Comparison of ENCODE assay signal across 8 cellular contexts in the genomic region with DNA sequence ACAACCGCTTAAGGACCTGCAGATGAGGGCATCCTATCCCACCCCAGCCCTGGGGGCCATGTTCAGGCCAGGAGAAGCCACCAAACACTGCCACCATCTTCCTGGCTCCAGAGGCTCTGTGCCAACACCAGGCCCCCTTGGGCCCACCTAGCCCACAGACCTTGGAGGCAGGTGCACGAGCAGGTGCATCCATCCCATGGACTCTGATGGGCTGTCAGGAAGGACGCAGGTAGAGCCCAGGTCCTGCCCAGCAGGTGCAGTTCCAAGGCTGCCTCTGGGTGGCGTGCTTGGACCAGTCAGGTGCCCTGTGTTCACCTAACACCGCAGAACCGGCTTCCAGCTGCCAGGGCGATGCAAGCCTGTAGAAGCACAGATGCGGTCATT. TPM values are rescaled to one million over a fixed set of nuclear protein-coding genes. Genes with fewer than 3 reads are reported as not detected.
DNase-seq lines count a peak whose midpoint lies in the region; ATAC-seq and TF ChIP-seq lines count a peak whose summit lies in the region.

No MANE protein-coding gene starts in this region.

- H3K36me3 ChIP-seq in BJ (ENCODE audit: control insufficient read depth, insufficient read depth, low read length): no peaks in the 10 kb centered on the region

- intact Hi-C loops in dorsolateral prefrontal cortex (cut with DNase I): loop anchor here (5.0 to 10.0 kb wide), 2 partner anchors 70 to 72 kb away; partner anchors contain the start of genes ATP5ME (in 2 of the 2) and MYL5 (in 2 of the 2)

- no peaks in the 10 kb centered on the region for H3K9me3 Mint-ChIP-seq in neural crest cell

- POLR2A ChIA-PET in BJ (lab: Charles Lee): no interaction called here

- ATAC-seq in GM19467 (IDR thresholded peaks at IDR 0.05; ENCODE audit: unreplicated experiment) (no peak), GM21390 (IDR thresholded peaks at IDR 0.05; ENCODE audit: unreplicated experiment) (no peak)

- DNase-seq in BJ (ENCODE audit: low read depth) (no peak), HuH-7 (ENCODE audit: low spot score) (peak; percentile 51), dorsolateral prefrontal cortex (peak in 8 of 10 donors; percentile 53 to 74 (median 62)), neural crest cell (ENCODE audit: low read depth, low spot score) (peak; percentile 40), amniotic stem cell (lab: John Stamatoyannopoulos, UW) (no peak)

- peaks cover 23% of the 10 kb centered on the region for H3K27me3 Mint-ChIP-seq in neural crest cell (ENCODE audit: low read depth)

- peak; percentile 30; the same call in 1 of the 2 replicates for TF ChIP-seq CTCF in BJ (IDR thresholded peaks at IDR 0.05; ENCODE audit: insufficient read depth, low read depth, low read length)
- peak; percentile 65 for TF ChIP-seq CTCF in VCaP (conservative IDR thresholded peaks at IDR 0.05)
- peak in 55 of 56 donors; percentile 25 to 79 (median 63) for TF ChIP-seq CTCF in dorsolateral prefrontal cortex (IDR thresholded peaks at IDR 0.05 in 54 of 56, conservative IDR thresholded peaks at IDR 0.05 in 2 of 56; ENCODE audit: low read depth in 1 of 56, partially characterized antibody in 56 of 56)
- peak; percentile 66 for TF ChIP-seq CTCF in neural crest cell (conservative IDR thresholded peaks at IDR 0.05)

- H3K27me3 ChIP-seq in BJ (ENCODE audit: control insufficient read depth, insufficient read depth, low read length) (no peaks in the 10 kb centered on the region), dorsolateral prefrontal cortex (no peaks in the 10 kb centered on the region)

- H3K27ac ChIP-seq in VCaP: no peak overlapping the region
- H3K27ac ChIP-seq in dorsolateral prefrontal cortex: no peak overlapping the region

- no peaks in the 10 kb centered on the region for H3K36me3 Mint-ChIP-seq in neural crest cell (ENCODE audit: low read depth)

- H3K4me3 Mint-ChIP-seq in neural crest cell: no peak overlapping the region

- H3K27ac Mint-ChIP-seq in neural crest cell (ENCODE audit: unreplicated experiment): no peak overlapping the region

- CTCF ChIA-PET in BJ (lab: Yijun Ruan, JAX): no interaction called here

- H3K4me3 ChIP-seq in BJ (ENCODE audit: low read depth, low read length) (no peak overlapping the region), dorsolateral prefrontal cortex (no peak overlapping the region)

- no peaks in the 10 kb centered on the region for H3K4me1 Mint-ChIP-seq in neural crest cell

RNA-seq across cellular contexts. Expression of gene PDE6B, which starts 22.8 kb away (rescaled TPM):
- polyA plus RNA-seq in BJ (2011; rRNA removed): 0.10 and 0.22 TPM in 2 replicates
- polyA minus RNA-seq in BJ (2011; rRNA and poly(A)+ RNA removed): 0.52 TPM in 1 of 2 replicates, not detected in the other
- total RNA-seq in dorsolateral prefrontal cortex (10 to 100 TPM in 116 of 120 experiments, 1 to 10 TPM in 4; 6.4 to 96.3 (median 26.0) TPM), neural crest cell (3.4 and 4.1 TPM in 2 replicates)

RNA-seq across cellular contexts. Expression of gene TMEM271, which starts 26.5 kb away (rescaled TPM):
- not detected in 2 replicates for polyA plus RNA-seq in BJ (2011; rRNA removed)
- polyA minus RNA-seq in BJ (2011; rRNA and poly(A)+ RNA removed): not detected in 2 replicates
- 10 to 100 TPM in 119 of 120 experiments, 1 to 10 TPM in 1; 8.4 to 36.5 (median 24.2) TPM for total RNA-seq in dorsolateral prefrontal cortex
- 0.26 and 0.32 TPM in 2 replicates for total RNA-seq in neural crest cell

Comparison
In these comparisons a context has a peak if more than half of its experiments do, and no peak if none do; other contexts are left out.
1. DNase-seq: peak in HuH-7 (single experiment), dorsolateral prefrontal cortex (8 of 10) and neural crest cell (single experiment); none in BJ (single experiment) and amniotic stem cell (single experiment).
2. Peak in every context shown above with its lines, with median percentiles within 50 percentile points of each other: CTCF ChIP-seq.